ENCODE assay signal across 1 cellular context in genomic region chr9:70079364-70080103, GRCh38.
TF ChIP-seq lines count a peak whose summit lies in the region.

No MANE protein-coding gene starts in this region.

TF ChIP-seq in HepG2, 621 proteins besides CTCF, POLR2A, EP300 and RAD21 (continued from another document):
- no peak for TF ChIP-seq SNAPC4 (CRISPR knock-in tag; IDR thresholded peaks at IDR 0.05)
